ENCODE assay signal across 9 cellular contexts in the genomic region with DNA sequence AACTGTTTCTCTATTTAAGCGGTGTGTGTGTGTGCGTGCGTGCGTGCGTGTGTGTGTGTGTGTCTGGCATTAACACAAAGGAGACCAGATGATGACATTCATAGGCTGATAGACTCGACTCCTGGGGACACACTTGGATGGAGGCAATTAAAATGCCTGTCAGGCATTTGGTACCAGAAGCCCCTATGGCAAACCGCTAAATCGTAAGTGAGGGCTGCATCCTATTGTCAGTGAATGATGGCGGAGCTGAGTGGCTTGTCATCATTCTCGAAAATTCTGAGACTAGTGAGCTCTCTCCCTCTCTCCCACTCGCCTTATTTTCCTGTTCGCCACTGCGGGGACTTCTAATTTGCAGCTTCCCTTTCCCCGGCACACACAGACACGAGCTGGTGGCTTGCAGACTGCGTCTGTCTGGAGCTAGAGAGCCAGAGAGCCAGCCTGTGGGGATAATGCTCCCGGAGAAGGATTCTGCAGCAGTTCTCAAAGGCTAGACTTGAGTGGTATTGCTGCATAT.
DNase-seq lines count a peak whose midpoint lies in the region; ATAC-seq and TF ChIP-seq lines count a peak whose summit lies in the region.
"Had no signal": no experiment of that assay in that cellular context is flagged by ENCODE, and none has a peak within 500 bp of the region (broad histone marks: within the 10 kb centered on the region; RNA-seq: fewer than 3 reads in every experiment).

No MANE protein-coding gene starts in this region.

- no peaks in the 10 kb centered on the region for H3K36me3 Mint-ChIP-seq in GM23338 (ENCODE audit: low read depth)
- no peaks in the 10 kb centered on the region for H3K36me3 Mint-ChIP-seq in endodermal cell (ENCODE audit: low read depth)

- H3K9me3 Mint-ChIP-seq in GM23338 = no peaks in the 10 kb centered on the region
- H3K9me3 Mint-ChIP-seq in endodermal cell = no peaks in the 10 kb centered on the region

- H3K4me3 Mint-ChIP-seq in GM23338 (peak overlapping the region; percentile 34; the same call in 1 of the 3 replicates), endodermal cell (no peak overlapping the region)

- H3K4me3 ChIP-seq in GM23338 (no peak overlapping the region), endodermal cell (ENCODE audit: low read length) (no peak overlapping the region)
- H3K4me3 ChIP-seq: ovary had no signal

- H3K4me1 ChIP-seq in GM23338 (ENCODE audit: insufficient read depth) (peaks cover 16% of the 10 kb centered on the region; the same call in 1 of the 2 replicates), endodermal cell (ENCODE audit: control insufficient read depth, insufficient read depth, low read length) (no peaks in the 10 kb centered on the region)

- 48 to 63% methylated on average over 5 to 17 of the region's 17 CpGs for WGBS in endodermal cell (ENCODE audit: insufficient coverage in 1 of 2, insufficient read length in 1 of 2), 2 experiments

- TF ChIP-seq CTCF in GM23338 (conservative IDR thresholded peaks at IDR 0.05; ENCODE audit: low read depth in 2 of 2) (no peak), endodermal cell (conservative IDR thresholded peaks at IDR 0.05) (no peak)

- no peaks in the 10 kb centered on the region for H3F3A ChIP-seq in GM23338 (replicated peaks; ENCODE audit: low read depth)

- H3K4me2 ChIP-seq in GM23338 = peak overlapping the region; percentile 36; the same call in 1 of the 2 replicates

- no peaks in the 10 kb centered on the region for H3K9me2 ChIP-seq in GM23338 (ENCODE audit: insufficient read depth)

- peak; percentile 82 for ATAC-seq in GM23338
- no peak for ATAC-seq in GM18867 (IDR thresholded peaks at IDR 0.05; ENCODE audit: unreplicated experiment)
- ATAC-seq in GM18519 (IDR thresholded peaks at IDR 0.05; ENCODE audit: low FRiP score, unreplicated experiment) = no peak

- no peak overlapping the region for H2AFZ ChIP-seq in GM23338

- DNase-seq in GM23338 (ENCODE audit: low spot score) (peak; percentile 46), NCI-H748 treated with DMSO at 0.1 percent for 48 hours (lab: John Stamatoyannopoulos, UW) (peak; percentile 95), endodermal cell (peak; percentile 64), nucleus accumbens (lab: John Stamatoyannopoulos, UW) (peak in 53 of 56 donors; percentile 5 to 78 (median 48)), OCI-M2 (lab: John Stamatoyannopoulos, UW; ENCODE audit: unreplicated experiment) (no peak)
- DNase-seq in stimulated activated CD4-positive, alpha-beta T cell treated with anti-CD3 and anti-CD28 coated beads, Interleukin-1b, Interleukin-23, amount 100 ng/mL, for 48 hours = no peak

- H3K27ac Mint-ChIP-seq in GM23338 = peak overlapping the region; percentile 78; the same call in 1 of the 2 replicates
- H3K27ac Mint-ChIP-seq in endodermal cell = no peak overlapping the region

- H4K20me1 ChIP-seq in GM23338 (replicated peaks; ENCODE audit: insufficient read depth) = no peaks in the 10 kb centered on the region

- H3K36me3 ChIP-seq in GM23338 (ENCODE audit: insufficient read depth) (no peaks in the 10 kb centered on the region), endodermal cell (ENCODE audit: control insufficient read depth, insufficient read depth, low read length) (no peaks in the 10 kb centered on the region)
- H3K36me3 ChIP-seq: ovary had no signal

- H3K27me3 Mint-ChIP-seq in GM23338 (ENCODE audit: insufficient read depth, low read depth, poor library complexity) (peaks cover 2% of the 10 kb centered on the region), endodermal cell (ENCODE audit: insufficient read depth) (no peaks in the 10 kb centered on the region)

- H3K9ac ChIP-seq in endodermal cell (ENCODE audit: extremely low read depth, low read length, poor library complexity, severe bottlenecking) = no peak overlapping the region

- no peaks in the 10 kb centered on the region for H3K9me3 ChIP-seq in endodermal cell (ENCODE audit: control insufficient read depth, low read length)
- H3K9me3 ChIP-seq: ovary had no signal

- peaks cover 23% of the 10 kb centered on the region for H3K4me1 Mint-ChIP-seq in GM23338
- H3K4me1 Mint-ChIP-seq in endodermal cell = no peaks in the 10 kb centered on the region

- H3K27ac ChIP-seq in GM23338 (ENCODE audit: low read depth) (no peak overlapping the region), endodermal cell (ENCODE audit: low read depth, low read length) (peak overlapping the region; percentile 98)
- H3K27ac ChIP-seq: ovary had no signal

- no peaks in the 10 kb centered on the region for H3K27me3 ChIP-seq in GM23338 (ENCODE audit: insufficient read depth)
- no peaks in the 10 kb centered on the region for H3K27me3 ChIP-seq in endodermal cell (ENCODE audit: control insufficient read depth, insufficient read depth, low read length, poor library complexity, severe bottlenecking)
- H3K27me3 ChIP-seq: ovary had no signal

- no peaks in the 10 kb centered on the region for H3K79me2 ChIP-seq in GM23338 (replicated peaks; ENCODE audit: insufficient read depth)

TF ChIP-seq in GM23338, 12 proteins besides CTCF, POLR2A, EP300 and RAD21:
- no peak for TF ChIP-seq ZNF114 (CRISPR knock-in tag; IDR thresholded peaks at IDR 0.05)
- no peak for TF ChIP-seq EZH2 (IDR thresholded peaks at IDR 0.05; ENCODE audit: low read depth, unreplicated experiment)
- TF ChIP-seq, protein P1, sequence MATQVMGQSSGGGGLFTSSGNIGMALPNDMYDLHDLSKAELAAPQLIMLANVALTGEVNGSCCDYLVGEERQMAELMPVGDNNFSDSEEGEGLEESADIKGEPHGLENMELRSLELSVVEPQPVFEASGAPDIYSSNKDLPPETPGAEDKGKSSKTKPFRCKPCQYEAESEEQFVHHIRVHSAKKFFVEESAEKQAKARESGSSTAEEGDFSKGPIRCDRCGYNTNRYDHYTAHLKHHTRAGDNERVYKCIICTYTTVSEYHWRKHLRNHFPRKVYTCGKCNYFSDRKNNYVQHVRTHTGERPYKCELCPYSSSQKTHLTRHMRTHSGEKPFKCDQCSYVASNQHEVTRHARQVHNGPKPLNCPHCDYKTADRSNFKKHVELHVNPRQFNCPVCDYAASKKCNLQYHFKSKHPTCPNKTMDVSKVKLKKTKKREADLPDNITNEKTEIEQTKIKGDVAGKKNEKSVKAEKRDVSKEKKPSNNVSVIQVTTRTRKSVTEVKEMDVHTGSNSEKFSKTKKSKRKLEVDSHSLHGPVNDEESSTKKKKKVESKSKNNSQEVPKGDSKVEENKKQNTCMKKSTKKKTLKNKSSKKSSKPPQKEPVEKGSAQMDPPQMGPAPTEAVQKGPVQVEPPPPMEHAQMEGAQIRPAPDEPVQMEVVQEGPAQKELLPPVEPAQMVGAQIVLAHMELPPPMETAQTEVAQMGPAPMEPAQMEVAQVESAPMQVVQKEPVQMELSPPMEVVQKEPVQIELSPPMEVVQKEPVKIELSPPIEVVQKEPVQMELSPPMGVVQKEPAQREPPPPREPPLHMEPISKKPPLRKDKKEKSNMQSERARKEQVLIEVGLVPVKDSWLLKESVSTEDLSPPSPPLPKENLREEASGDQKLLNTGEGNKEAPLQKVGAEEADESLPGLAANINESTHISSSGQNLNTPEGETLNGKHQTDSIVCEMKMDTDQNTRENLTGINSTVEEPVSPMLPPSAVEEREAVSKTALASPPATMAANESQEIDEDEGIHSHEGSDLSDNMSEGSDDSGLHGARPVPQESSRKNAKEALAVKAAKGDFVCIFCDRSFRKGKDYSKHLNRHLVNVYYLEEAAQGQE (IDR thresholded peaks at IDR 0.05; ENCODE audit: unreplicated experiment) = no peak

Comparison
In these comparisons a context has a peak if more than half of its experiments do, and no peak if none do; other contexts are left out.
1. DNase-seq: peak in GM23338 (single experiment), NCI-H748 treated with DMSO at 0.1 percent for 48 hours (single experiment), endodermal cell (single experiment) and nucleus accumbens (53 of 56); none in OCI-M2 (single experiment) and stimulated activated CD4-positive, alpha-beta T cell treated with anti-CD3 and anti-CD28 coated beads, Interleukin-1b, Interleukin-23, amount 100 ng/mL, for 48 hours (single experiment).